8 cellular contexts compared by ENCODE assay signal in genomic region chr11:62546937-62547625, GRCh38. TPM values are rescaled to one million over a fixed set of nuclear protein-coding genes. Genes with fewer than 3 reads are reported as not detected.
DNase-seq lines count a peak whose midpoint lies in the region; ATAC-seq and TF ChIP-seq lines count a peak whose summit lies in the region.

No MANE protein-coding gene starts in this region.

- H3K9me3 ChIP-seq in BLaER1 (no peaks in the 10 kb centered on the region), MM.1S (replicated peaks; ENCODE audit: insufficient read depth, low read length) (no peaks in the 10 kb centered on the region), aorta (ENCODE audit: control insufficient read depth, low read length) (no peaks in the 10 kb centered on the region)

- H3K27ac ChIP-seq in BLaER1, result no peak overlapping the region
- H3K27ac ChIP-seq in MM.1S (ENCODE audit: low read length), result no peak overlapping the region
- peak overlapping the region; percentile 89 to 100 for H3K27ac ChIP-seq in coronary artery
- H3K27ac ChIP-seq in mesendoderm (ENCODE audit: low read depth, low read length), result peak overlapping the region; percentile 72
- H3K27ac ChIP-seq in aorta (ENCODE audit: low read depth in 1 of 2, low read length in 2 of 2), result peak overlapping the region; percentile 64 to 72
- no peak overlapping the region for H3K27ac ChIP-seq in substantia nigra (ENCODE audit: low read depth, low read length, poor library complexity, severe bottlenecking)

- DNase-seq in MM.1S, result no peak
- DNase-seq in coronary artery (ENCODE audit: low spot score), result no peak
- peak; percentile 76 for DNase-seq in mesendoderm
- peak; percentile 66 to 80 for DNase-seq in aorta
- DNase-seq in substantia nigra (lab: John Stamatoyannopoulos, UW), result no peak
- DNase-seq in NOMO-1 treated with DMSO at 0.1 percent for 48 hours (lab: John Stamatoyannopoulos, UW; ENCODE audit: unreplicated experiment), result no peak

- H3K36me3 ChIP-seq in BLaER1 (no peaks in the 10 kb centered on the region), MM.1S (replicated peaks; ENCODE audit: insufficient read depth, low read length) (no peaks in the 10 kb centered on the region), mesendoderm (ENCODE audit: control insufficient read depth, insufficient read depth, low read length) (no peaks in the 10 kb centered on the region), aorta (ENCODE audit: control insufficient read depth in 1 of 2, insufficient read depth in 2 of 2, low read length in 1 of 2) (no peaks in the 10 kb centered on the region)

- H3K79me2 ChIP-seq in MM.1S (ENCODE audit: low read length) (peaks cover 9% of the 10 kb centered on the region), mesendoderm (ENCODE audit: control insufficient read depth, insufficient read depth, low read length) (peaks cover 24% of the 10 kb centered on the region)

- H3K4me1 ChIP-seq in BLaER1 (peaks cover 63% of the 10 kb centered on the region), MM.1S (ENCODE audit: low read length) (peaks cover 34% of the 10 kb centered on the region), mesendoderm (ENCODE audit: control insufficient read depth, low read depth, low read length) (peaks cover 10% of the 10 kb centered on the region), aorta (ENCODE audit: control insufficient read depth in 1 of 2, insufficient read depth in 2 of 2, low read length in 2 of 2) (no peaks in the 10 kb centered on the region)

- H3K27me3 ChIP-seq in BLaER1, result peaks cover 77% of the 10 kb centered on the region
- peaks cover 34% of the 10 kb centered on the region for H3K27me3 ChIP-seq in MM.1S (replicated peaks; ENCODE audit: insufficient read depth, low read length)
- no peaks in the 10 kb centered on the region for H3K27me3 ChIP-seq in mesendoderm (ENCODE audit: insufficient read depth, low read length, poor library complexity)
- H3K27me3 ChIP-seq in aorta (ENCODE audit: control insufficient read depth in 1 of 2, insufficient read depth in 2 of 2, low read length in 1 of 2), result no peaks in the 10 kb centered on the region

- no peak overlapping the region for H2AFZ ChIP-seq in MM.1S (ENCODE audit: low read length)

- peak overlapping the region; percentile 6 for H3K23ac ChIP-seq in mesendoderm (ENCODE audit: low read length)

- H2BK5ac ChIP-seq in mesendoderm (ENCODE audit: low read length), result no peak overlapping the region

- peaks cover 11% of the 10 kb centered on the region for H3K79me1 ChIP-seq in mesendoderm (ENCODE audit: low read length)

- no peak overlapping the region for H4K5ac ChIP-seq in mesendoderm (ENCODE audit: low read length)

- H3K56ac ChIP-seq in mesendoderm (ENCODE audit: low read length), result peak overlapping the region; percentile 85

- peaks cover 7% of the 10 kb centered on the region for H3F3A ChIP-seq in MM.1S (ENCODE audit: insufficient read depth, low read length)

- intact Hi-C loops in aorta (cut with DNase I), result loop anchor here in 1 of 2 donors (5.0 kb wide), 1 partner anchor 105 kb away; no protein-coding TSS in a partner anchor

- ATAC-seq in aorta (ENCODE audit: low FRiP score) (no peak), GM19397 (IDR thresholded peaks at IDR 0.05; ENCODE audit: unreplicated experiment) (no peak)

- H3K18ac ChIP-seq in mesendoderm (ENCODE audit: low read length), result peak overlapping the region; percentile 86

- no peak overlapping the region for H2AK5ac ChIP-seq in mesendoderm (ENCODE audit: low read length)

- H2BK120ac ChIP-seq in mesendoderm (ENCODE audit: low read depth, low read length), result no peak overlapping the region

- H3K9ac ChIP-seq in BLaER1 (no peak overlapping the region), MM.1S (ENCODE audit: low read length) (no peak overlapping the region), mesendoderm (ENCODE audit: low read length) (peak overlapping the region; percentile 76)

- TF ChIP-seq CTCF in MM.1S (IDR thresholded peaks at IDR 0.05; ENCODE audit: low read length) (no peak), coronary artery (IDR thresholded peaks at IDR 0.05) (no peak)

- H4K8ac ChIP-seq in mesendoderm (ENCODE audit: low read depth, low read length), result no peak overlapping the region

- H4K20me1 ChIP-seq in BLaER1 (peaks cover 48% of the 10 kb centered on the region), MM.1S (ENCODE audit: insufficient read depth, low read length) (no peaks in the 10 kb centered on the region)

- no peak overlapping the region for H2BK15ac ChIP-seq in mesendoderm (replicated peaks; ENCODE audit: low read depth)

- H3K4me2 ChIP-seq in BLaER1, result peak overlapping the region; percentile 95; the same call in 1 of the 2 replicates
- peak overlapping the region; percentile 99 for H3K4me2 ChIP-seq in MM.1S (ENCODE audit: low read depth, low read length)
- H3K4me2 ChIP-seq in mesendoderm (ENCODE audit: low read length), result peak overlapping the region; percentile 74

- H3K9me2 ChIP-seq in MM.1S (replicated peaks; ENCODE audit: insufficient read depth, low read length), result no peaks in the 10 kb centered on the region

- H3K4ac ChIP-seq in mesendoderm (ENCODE audit: low read depth, low read length), result peak overlapping the region; percentile 71

- peak overlapping the region; percentile 66; the same call in 1 of the 2 replicates for H3K4me3 ChIP-seq in BLaER1
- peak overlapping the region; percentile 79; the same call in 1 of the 2 replicates for H3K4me3 ChIP-seq in MM.1S (ENCODE audit: low read length)
- H3K4me3 ChIP-seq in coronary artery, result peak overlapping the region; percentile 99
- H3K4me3 ChIP-seq in mesendoderm (ENCODE audit: low read length), result peak overlapping the region; percentile 44
- H3K4me3 ChIP-seq in aorta (ENCODE audit: low read length in 2 of 2), result peak overlapping the region; percentile 86 to 98

- no CpG with 5 or more reads among the region's 40 CpGs for WGBS in mesendoderm (ENCODE audit: extremely low coverage, insufficient coverage, low lambda C conversion rate)
- 2 to 3% methylated on average over 39 to 40 of the region's 40 CpGs for WGBS in aorta, 2 donors

RNA-seq across cellular contexts. Expression of gene AHNAK, which starts 0.5 kb away (rescaled TPM):
- 4.2 TPM for polyA plus RNA-seq in mesendoderm (2013, experiment 1 of 2)
- polyA plus RNA-seq in mesendoderm (2013, experiment 2 of 2), result 3.9 TPM
- 1,000 to 10,000 TPM; 1,149 to 1,263 TPM for total RNA-seq in aorta
- 100 to 1,000 TPM; 146 to 237 TPM for polyA plus RNA-seq in aorta

RNA-seq across cellular contexts. Expression of gene EEF1G, which starts 26.6 kb away (rescaled TPM):
- polyA plus RNA-seq in mesendoderm (2013, experiment 1 of 2), result 1,142 TPM
- polyA plus RNA-seq in mesendoderm (2013, experiment 2 of 2), result 1,164 TPM
- 100 to 1,000 TPM; 787 to 987 TPM for total RNA-seq in aorta
- polyA plus RNA-seq in aorta, result 1,000 to 10,000 TPM; 1,251 to 1,857 TPM

RNA-seq across cellular contexts. Expression of gene TUT1, which starts 44.2 kb away (rescaled TPM):
- polyA plus RNA-seq in mesendoderm (2013, experiment 1 of 2), result 12.7 TPM
- 13.0 TPM for polyA plus RNA-seq in mesendoderm (2013, experiment 2 of 2)
- total RNA-seq in aorta, result 10 to 100 TPM; 14.8 to 14.9 TPM
- 10 to 100 TPM in 1 of 2 donors, 1 to 10 TPM in 1; 1.6 to 10.8 TPM for polyA plus RNA-seq in aorta

RNA-seq across cellular contexts. Expression of gene MTA2, which starts 54.6 kb away (rescaled TPM):
- 75.0 TPM for polyA plus RNA-seq in mesendoderm (2013, experiment 1 of 2)
- 74.7 TPM for polyA plus RNA-seq in mesendoderm (2013, experiment 2 of 2)
- 10 to 100 TPM; 80.1 to 87.9 TPM for total RNA-seq in aorta
- 10 to 100 TPM; 13.5 to 40.3 TPM for polyA plus RNA-seq in aorta

Comparison
In these comparisons a context has a peak if more than half of its experiments do, and no peak if none do; other contexts are left out.
1. H3K27ac ChIP-seq: peak in coronary artery (2 of 2), mesendoderm (single experiment) and aorta (2 of 2); none in BLaER1 (single experiment), MM.1S (single experiment) and substantia nigra (single experiment).
2. H3K4me3 ChIP-seq: peak in every context shown above with its lines; median percentile 99 in coronary artery; 92 in aorta; 79 in MM.1S; 66 in BLaER1; 44 in mesendoderm.
3. DNase-seq: peak in mesendoderm (single experiment) and aorta (2 of 2); none in MM.1S (single experiment), coronary artery (single experiment), substantia nigra (0 of 49) and NOMO-1 treated with DMSO at 0.1 percent for 48 hours (single experiment).
4. Peak in every context shown above with its lines, with median percentiles within 50 percentile points of each other: H3K4me2 ChIP-seq.